1 cellular context compared by ENCODE assay signal in the genomic region with DNA sequence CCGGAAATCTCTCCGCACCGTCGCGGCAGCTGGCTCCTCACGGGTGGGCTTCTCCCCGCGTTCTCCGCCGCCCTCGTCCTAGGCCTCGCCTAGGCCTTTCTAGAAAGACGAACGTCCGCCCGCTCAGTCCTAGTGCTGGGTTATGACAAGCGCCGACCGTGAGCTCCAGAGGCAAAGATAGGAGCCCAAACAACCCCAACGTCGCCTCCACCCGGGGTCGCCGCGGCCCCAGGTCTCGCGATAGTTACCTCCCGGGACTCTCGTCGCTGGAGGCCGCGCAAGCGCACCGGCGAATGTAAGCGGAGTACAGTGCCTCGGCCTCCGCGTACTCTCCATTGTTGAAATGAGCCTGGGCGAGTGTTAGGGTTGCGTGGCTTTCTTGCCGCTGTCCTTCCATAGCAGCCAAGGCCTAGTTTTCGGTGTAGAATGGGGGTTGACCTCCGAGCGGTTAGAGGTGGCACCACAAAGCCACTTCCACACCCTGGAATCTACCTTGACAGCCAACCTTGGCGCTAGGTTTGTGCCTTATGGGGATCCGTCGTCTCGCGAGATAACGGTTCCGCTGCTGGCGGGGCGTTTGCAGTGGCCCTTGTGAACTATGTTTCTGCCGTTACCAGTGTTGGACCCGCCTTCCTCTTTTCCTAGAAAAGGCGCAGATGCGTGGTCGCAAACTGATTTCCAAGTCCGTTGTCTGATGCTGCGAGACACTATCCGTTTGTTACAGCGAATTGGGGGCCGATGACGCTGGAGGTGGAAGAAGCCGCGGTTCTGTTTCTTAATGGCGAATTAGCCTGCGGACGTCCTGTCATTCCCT.
TF ChIP-seq lines count a peak whose summit lies in the region.

A gene (minus strand): TSS at position 526 of the 814 bp plus-strand sequence. CDS start 129 bp downstream, at position 397.

TF ChIP-seq in HepG2, 621 proteins besides CTCF, POLR2A, EP300 and RAD21 (continued from another document and continues in another):
- TF ChIP-seq, protein P1, sequence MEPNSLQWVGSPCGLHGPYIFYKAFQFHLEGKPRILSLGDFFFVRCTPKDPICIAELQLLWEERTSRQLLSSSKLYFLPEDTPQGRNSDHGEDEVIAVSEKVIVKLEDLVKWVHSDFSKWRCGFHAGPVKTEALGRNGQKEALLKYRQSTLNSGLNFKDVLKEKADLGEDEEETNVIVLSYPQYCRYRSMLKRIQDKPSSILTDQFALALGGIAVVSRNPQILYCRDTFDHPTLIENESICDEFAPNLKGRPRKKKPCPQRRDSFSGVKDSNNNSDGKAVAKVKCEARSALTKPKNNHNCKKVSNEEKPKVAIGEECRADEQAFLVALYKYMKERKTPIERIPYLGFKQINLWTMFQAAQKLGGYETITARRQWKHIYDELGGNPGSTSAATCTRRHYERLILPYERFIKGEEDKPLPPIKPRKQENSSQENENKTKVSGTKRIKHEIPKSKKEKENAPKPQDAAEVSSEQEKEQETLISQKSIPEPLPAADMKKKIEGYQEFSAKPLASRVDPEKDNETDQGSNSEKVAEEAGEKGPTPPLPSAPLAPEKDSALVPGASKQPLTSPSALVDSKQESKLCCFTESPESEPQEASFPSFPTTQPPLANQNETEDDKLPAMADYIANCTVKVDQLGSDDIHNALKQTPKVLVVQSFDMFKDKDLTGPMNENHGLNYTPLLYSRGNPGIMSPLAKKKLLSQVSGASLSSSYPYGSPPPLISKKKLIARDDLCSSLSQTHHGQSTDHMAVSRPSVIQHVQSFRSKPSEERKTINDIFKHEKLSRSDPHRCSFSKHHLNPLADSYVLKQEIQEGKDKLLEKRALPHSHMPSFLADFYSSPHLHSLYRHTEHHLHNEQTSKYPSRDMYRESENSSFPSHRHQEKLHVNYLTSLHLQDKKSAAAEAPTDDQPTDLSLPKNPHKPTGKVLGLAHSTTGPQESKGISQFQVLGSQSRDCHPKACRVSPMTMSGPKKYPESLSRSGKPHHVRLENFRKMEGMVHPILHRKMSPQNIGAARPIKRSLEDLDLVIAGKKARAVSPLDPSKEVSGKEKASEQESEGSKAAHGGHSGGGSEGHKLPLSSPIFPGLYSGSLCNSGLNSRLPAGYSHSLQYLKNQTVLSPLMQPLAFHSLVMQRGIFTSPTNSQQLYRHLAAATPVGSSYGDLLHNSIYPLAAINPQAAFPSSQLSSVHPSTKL (CRISPR knock-in tag; IDR thresholded peaks at IDR 0.05): peak; percentile 64
- TF ChIP-seq, protein P2, sequence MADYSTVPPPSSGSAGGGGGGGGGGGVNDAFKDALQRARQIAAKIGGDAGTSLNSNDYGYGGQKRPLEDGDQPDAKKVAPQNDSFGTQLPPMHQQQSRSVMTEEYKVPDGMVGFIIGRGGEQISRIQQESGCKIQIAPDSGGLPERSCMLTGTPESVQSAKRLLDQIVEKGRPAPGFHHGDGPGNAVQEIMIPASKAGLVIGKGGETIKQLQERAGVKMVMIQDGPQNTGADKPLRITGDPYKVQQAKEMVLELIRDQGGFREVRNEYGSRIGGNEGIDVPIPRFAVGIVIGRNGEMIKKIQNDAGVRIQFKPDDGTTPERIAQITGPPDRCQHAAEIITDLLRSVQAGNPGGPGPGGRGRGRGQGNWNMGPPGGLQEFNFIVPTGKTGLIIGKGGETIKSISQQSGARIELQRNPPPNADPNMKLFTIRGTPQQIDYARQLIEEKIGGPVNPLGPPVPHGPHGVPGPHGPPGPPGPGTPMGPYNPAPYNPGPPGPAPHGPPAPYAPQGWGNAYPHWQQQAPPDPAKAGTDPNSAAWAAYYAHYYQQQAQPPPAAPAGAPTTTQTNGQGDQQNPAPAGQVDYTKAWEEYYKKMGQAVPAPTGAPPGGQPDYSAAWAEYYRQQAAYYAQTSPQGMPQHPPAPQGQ (CRISPR knock-in tag; IDR thresholded peaks at IDR 0.05; ENCODE audit: borderline replicate concordance): peak; percentile 97
- TF ChIP-seq RAD51 (IDR thresholded peaks at IDR 0.05; ENCODE audit: borderline replicate concordance) (no peak), CHCHD3 (CRISPR knock-in tag; IDR thresholded peaks at IDR 0.05) (peak; percentile 87), TCF7 (IDR thresholded peaks at IDR 0.05; ENCODE audit: low read depth) (no peak), SUZ12 (IDR thresholded peaks at IDR 0.05; ENCODE audit: low read depth, low read length) (no peak), RORA (CRISPR knock-in tag; IDR thresholded peaks at IDR 0.05) (peak; percentile 77; the same call in 1 of the 2 replicates), CEBPB (IDR thresholded peaks at IDR 0.05; ENCODE audit: borderline replicate concordance, low read depth, low read length) (no peak), ZNF441 (CRISPR knock-in tag; IDR thresholded peaks at IDR 0.05; ENCODE audit: borderline replicate concordance) (peak; percentile 98), MED13 (CRISPR knock-in tag; IDR thresholded peaks at IDR 0.05) (peak; percentile 49; the same call in 1 of the 2 replicates), NR2C2 (CRISPR knock-in tag; IDR thresholded peaks at IDR 0.05; ENCODE audit: borderline replicate concordance) (peak; percentile 94), KLF15 (CRISPR knock-in tag; IDR thresholded peaks at IDR 0.05; ENCODE audit: borderline replicate concordance) (peak; percentile 31; the same call in 1 of the 2 replicates), ZNF34 (CRISPR knock-in tag; IDR thresholded peaks at IDR 0.05; ENCODE audit: borderline replicate concordance) (no peak; the same call in 1 of the 2 replicates), REL (CRISPR knock-in tag; conservative IDR thresholded peaks at IDR 0.05) (peak; percentile 93; the same call in 1 of the 2 replicates), PRPF4 (IDR thresholded peaks at IDR 0.05; ENCODE audit: low read depth, low read length, poor library complexity, severe bottlenecking) (no peak), ZBTB8A (CRISPR knock-in tag; IDR thresholded peaks at IDR 0.05; ENCODE audit: borderline replicate concordance, low read depth) (peak; percentile 87; the same call in 1 of the 2 replicates), ZNF432 (CRISPR knock-in tag; IDR thresholded peaks at IDR 0.05; ENCODE audit: borderline replicate concordance) (no peak), HHEX (CRISPR knock-in tag; IDR thresholded peaks at IDR 0.05) (peak; percentile 33; the same call in 1 of the 2 replicates), ELF1 (CRISPR knock-in tag; IDR thresholded peaks at IDR 0.05) (peak; percentile 84), HOXD1 (CRISPR knock-in tag; IDR thresholded peaks at IDR 0.05) (peak; percentile 64), NFRKB (IDR thresholded peaks at IDR 0.05) (no peak), SMAD1 (CRISPR knock-in tag; IDR thresholded peaks at IDR 0.05; ENCODE audit: borderline replicate concordance, low read depth) (peak; percentile 98), JUND (CRISPR knock-in tag; IDR thresholded peaks at IDR 0.05) (no peak; the same call in 1 of the 2 replicates)
- TF ChIP-seq, protein P3, sequence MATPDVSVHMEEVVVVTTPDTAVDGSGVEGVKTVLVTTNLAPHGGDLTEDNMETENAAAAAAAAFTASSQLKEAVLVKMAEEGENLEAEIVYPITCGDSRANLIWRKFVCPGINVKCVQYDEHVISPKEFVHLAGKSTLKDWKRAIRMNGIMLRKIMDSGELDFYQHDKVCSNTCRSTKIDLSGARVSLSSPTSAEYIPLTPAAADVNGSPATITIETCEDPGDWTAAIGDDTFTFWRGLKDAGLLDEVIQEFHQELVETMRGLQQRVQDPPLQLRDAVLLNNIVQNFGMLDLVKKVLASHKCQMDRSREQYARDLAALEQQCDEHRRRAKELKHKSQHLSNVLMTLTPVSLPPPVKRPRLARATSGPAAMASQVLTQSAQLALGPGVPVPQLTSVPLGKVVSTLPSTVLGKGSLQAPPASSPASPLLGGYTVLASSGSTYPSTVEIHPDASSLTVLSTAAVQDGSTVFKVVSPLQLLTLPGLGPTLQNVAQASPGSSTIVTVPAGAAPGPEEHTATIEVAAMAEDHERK (CRISPR knock-in tag; IDR thresholded peaks at IDR 0.05; ENCODE audit: low read depth): peak; percentile 62; the same call in 1 of the 2 replicates
- TF ChIP-seq, protein P4, sequence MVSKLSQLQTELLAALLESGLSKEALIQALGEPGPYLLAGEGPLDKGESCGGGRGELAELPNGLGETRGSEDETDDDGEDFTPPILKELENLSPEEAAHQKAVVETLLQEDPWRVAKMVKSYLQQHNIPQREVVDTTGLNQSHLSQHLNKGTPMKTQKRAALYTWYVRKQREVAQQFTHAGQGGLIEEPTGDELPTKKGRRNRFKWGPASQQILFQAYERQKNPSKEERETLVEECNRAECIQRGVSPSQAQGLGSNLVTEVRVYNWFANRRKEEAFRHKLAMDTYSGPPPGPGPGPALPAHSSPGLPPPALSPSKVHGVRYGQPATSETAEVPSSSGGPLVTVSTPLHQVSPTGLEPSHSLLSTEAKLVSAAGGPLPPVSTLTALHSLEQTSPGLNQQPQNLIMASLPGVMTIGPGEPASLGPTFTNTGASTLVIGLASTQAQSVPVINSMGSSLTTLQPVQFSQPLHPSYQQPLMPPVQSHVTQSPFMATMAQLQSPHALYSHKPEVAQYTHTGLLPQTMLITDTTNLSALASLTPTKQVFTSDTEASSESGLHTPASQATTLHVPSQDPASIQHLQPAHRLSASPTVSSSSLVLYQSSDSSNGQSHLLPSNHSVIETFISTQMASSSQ (IDR thresholded peaks at IDR 0.05; ENCODE audit: low read depth): 0 out of 2 replicates have a peak, but pooled peaks have one; percentile 46
- TF ChIP-seq, protein P4 (CRISPR knock-in tag; IDR thresholded peaks at IDR 0.05; ENCODE audit: borderline replicate concordance): peak; percentile 74; the same call in 1 of the 2 replicates
- TF ChIP-seq, protein P5, sequence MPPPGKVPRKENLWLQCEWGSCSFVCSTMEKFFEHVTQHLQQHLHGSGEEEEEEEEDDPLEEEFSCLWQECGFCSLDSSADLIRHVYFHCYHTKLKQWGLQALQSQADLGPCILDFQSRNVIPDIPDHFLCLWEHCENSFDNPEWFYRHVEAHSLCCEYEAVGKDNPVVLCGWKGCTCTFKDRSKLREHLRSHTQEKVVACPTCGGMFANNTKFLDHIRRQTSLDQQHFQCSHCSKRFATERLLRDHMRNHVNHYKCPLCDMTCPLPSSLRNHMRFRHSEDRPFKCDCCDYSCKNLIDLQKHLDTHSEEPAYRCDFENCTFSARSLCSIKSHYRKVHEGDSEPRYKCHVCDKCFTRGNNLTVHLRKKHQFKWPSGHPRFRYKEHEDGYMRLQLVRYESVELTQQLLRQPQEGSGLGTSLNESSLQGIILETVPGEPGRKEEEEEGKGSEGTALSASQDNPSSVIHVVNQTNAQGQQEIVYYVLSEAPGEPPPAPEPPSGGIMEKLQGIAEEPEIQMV (CRISPR knock-in tag; IDR thresholded peaks at IDR 0.05; ENCODE audit: low read depth): peak; percentile 67; the same call in 1 of the 2 replicates
- TF ChIP-seq, protein P6, sequence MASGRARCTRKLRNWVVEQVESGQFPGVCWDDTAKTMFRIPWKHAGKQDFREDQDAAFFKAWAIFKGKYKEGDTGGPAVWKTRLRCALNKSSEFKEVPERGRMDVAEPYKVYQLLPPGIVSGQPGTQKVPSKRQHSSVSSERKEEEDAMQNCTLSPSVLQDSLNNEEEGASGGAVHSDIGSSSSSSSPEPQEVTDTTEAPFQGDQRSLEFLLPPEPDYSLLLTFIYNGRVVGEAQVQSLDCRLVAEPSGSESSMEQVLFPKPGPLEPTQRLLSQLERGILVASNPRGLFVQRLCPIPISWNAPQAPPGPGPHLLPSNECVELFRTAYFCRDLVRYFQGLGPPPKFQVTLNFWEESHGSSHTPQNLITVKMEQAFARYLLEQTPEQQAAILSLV (CRISPR knock-in tag; IDR thresholded peaks at IDR 0.05; ENCODE audit: borderline replicate concordance): peak; percentile 81; the same call in 1 of the 2 replicates
- TF ChIP-seq, protein P7, sequence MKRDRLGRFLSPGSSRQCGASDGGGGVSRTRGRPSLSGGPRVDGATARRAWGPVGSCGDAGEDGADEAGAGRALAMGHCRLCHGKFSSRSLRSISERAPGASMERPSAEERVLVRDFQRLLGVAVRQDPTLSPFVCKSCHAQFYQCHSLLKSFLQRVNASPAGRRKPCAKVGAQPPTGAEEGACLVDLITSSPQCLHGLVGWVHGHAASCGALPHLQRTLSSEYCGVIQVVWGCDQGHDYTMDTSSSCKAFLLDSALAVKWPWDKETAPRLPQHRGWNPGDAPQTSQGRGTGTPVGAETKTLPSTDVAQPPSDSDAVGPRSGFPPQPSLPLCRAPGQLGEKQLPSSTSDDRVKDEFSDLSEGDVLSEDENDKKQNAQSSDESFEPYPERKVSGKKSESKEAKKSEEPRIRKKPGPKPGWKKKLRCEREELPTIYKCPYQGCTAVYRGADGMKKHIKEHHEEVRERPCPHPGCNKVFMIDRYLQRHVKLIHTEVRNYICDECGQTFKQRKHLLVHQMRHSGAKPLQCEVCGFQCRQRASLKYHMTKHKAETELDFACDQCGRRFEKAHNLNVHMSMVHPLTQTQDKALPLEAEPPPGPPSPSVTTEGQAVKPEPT (CRISPR knock-in tag; IDR thresholded peaks at IDR 0.05; ENCODE audit: low read depth): peak; percentile 95
- TF ChIP-seq, protein P8, sequence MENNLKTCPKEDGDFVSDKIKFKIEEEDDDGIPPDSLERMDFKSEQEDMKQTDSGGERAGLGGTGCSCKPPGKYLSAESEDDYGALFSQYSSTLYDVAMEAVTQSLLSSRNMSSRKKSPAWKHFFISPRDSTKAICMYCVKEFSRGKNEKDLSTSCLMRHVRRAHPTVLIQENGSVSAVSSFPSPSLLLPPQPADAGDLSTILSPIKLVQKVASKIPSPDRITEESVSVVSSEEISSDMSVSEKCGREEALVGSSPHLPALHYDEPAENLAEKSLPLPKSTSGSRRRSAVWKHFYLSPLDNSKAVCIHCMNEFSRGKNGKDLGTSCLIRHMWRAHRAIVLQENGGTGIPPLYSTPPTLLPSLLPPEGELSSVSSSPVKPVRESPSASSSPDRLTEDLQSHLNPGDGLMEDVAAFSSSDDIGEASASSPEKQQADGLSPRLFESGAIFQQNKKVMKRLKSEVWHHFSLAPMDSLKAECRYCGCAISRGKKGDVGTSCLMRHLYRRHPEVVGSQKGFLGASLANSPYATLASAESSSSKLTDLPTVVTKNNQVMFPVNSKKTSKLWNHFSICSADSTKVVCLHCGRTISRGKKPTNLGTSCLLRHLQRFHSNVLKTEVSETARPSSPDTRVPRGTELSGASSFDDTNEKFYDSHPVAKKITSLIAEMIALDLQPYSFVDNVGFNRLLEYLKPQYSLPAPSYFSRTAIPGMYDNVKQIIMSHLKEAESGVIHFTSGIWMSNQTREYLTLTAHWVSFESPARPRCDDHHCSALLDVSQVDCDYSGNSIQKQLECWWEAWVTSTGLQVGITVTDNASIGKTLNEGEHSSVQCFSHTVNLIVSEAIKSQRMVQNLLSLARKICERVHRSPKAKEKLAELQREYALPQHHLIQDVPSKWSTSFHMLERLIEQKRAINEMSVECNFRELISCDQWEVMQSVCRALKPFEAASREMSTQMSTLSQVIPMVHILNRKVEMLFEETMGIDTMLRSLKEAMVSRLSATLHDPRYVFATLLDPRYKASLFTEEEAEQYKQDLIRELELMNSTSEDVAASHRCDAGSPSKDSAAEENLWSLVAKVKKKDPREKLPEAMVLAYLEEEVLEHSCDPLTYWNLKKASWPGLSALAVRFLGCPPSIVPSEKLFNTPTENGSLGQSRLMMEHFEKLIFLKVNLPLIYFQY (CRISPR knock-in tag; IDR thresholded peaks at IDR 0.05; ENCODE audit: borderline replicate concordance): peak; percentile 48; the same call in 1 of the 2 replicates
